ENCODE assay signal across 1 cellular context in genomic region chr7:2523941-2524807, GRCh38.
A peak's percentile ranks its signal among the peaks of the same experiment; 100 is the strongest.
TF ChIP-seq lines count a peak whose summit lies in the region.

No MANE protein-coding gene starts in this region.

TF ChIP-seq in HepG2, 621 proteins besides CTCF, POLR2A, EP300 and RAD21 (continued from another document and continues in another):
- TF ChIP-seq HNF1A (IDR thresholded peaks at IDR 0.05; ENCODE audit: low read depth) (no peak), HNF1A (CRISPR knock-in tag; IDR thresholded peaks at IDR 0.05; ENCODE audit: borderline replicate concordance) (no peak), IKZF4 (CRISPR knock-in tag; IDR thresholded peaks at IDR 0.05; ENCODE audit: borderline replicate concordance, low read depth, not compliant biosample characterization) (no peak), MTA1 (CRISPR knock-in tag; IDR thresholded peaks at IDR 0.05; ENCODE audit: borderline replicate concordance) (0 out of 2 replicates have a peak, but pooled peaks have one; percentile 32), ZNF792 (CRISPR knock-in tag; IDR thresholded peaks at IDR 0.05) (peak; percentile 36; the same call in 1 of the 2 replicates), ZMAT5 (CRISPR knock-in tag; IDR thresholded peaks at IDR 0.05; ENCODE audit: borderline replicate concordance, low read depth) (no peak), NR3C1 (CRISPR knock-in tag; IDR thresholded peaks at IDR 0.05) (no peak), NFIB (CRISPR knock-in tag; IDR thresholded peaks at IDR 0.05; ENCODE audit: borderline replicate concordance) (no peak), ZNF138 (CRISPR knock-in tag; IDR thresholded peaks at IDR 0.05; ENCODE audit: low read depth) (no peak), SP2 (CRISPR knock-in tag; IDR thresholded peaks at IDR 0.05) (no peak), ZBTB44 (CRISPR knock-in tag; IDR thresholded peaks at IDR 0.05) (no peak), POGK (CRISPR knock-in tag; conservative IDR thresholded peaks at IDR 0.05) (no peak), ZNF501 (CRISPR knock-in tag; IDR thresholded peaks at IDR 0.05) (no peak), FOSL1 (CRISPR knock-in tag; IDR thresholded peaks at IDR 0.05; ENCODE audit: borderline replicate concordance) (0 out of 2 replicates have a peak, but pooled peaks have one; percentile 30), FOXA1 (IDR thresholded peaks at IDR 0.05) (no peak), FOXA1 (CRISPR knock-in tag; IDR thresholded peaks at IDR 0.05) (peak; percentile 76), MBNL3 (CRISPR knock-in tag; conservative IDR thresholded peaks at IDR 0.05) (no peak), MEIS2 (CRISPR knock-in tag; IDR thresholded peaks at IDR 0.05) (0 out of 2 replicates have a peak, but pooled peaks have one; percentile 29), HNRNPLL (IDR thresholded peaks at IDR 0.05; ENCODE audit: low read depth, low read length, poor library complexity, severe bottlenecking) (peak; percentile 46), MXI1 (IDR thresholded peaks at IDR 0.05; ENCODE audit: borderline replicate concordance, low read depth, low read length) (no peak), ZNF430 (CRISPR knock-in tag; IDR thresholded peaks at IDR 0.05) (peak; percentile 70; the same call in 1 of the 2 replicates), LBX2 (CRISPR knock-in tag; IDR thresholded peaks at IDR 0.05; ENCODE audit: borderline replicate concordance) (no peak), ZBTB2 (CRISPR knock-in tag; IDR thresholded peaks at IDR 0.05; ENCODE audit: low read depth) (no peak), ZFX (CRISPR knock-in tag; IDR thresholded peaks at IDR 0.05; ENCODE audit: low read depth) (peak; percentile 60), CSRNP1 (CRISPR knock-in tag; IDR thresholded peaks at IDR 0.05) (peak; percentile 24; the same call in 1 of the 2 replicates), KDM3A (CRISPR knock-in tag; IDR thresholded peaks at IDR 0.05; ENCODE audit: low read depth) (no peak), RORA (CRISPR knock-in tag; IDR thresholded peaks at IDR 0.05) (no peak), SP5 (CRISPR knock-in tag; IDR thresholded peaks at IDR 0.05; ENCODE audit: borderline replicate concordance, low read depth) (peak; percentile 37)
- TF ChIP-seq, protein P1, sequence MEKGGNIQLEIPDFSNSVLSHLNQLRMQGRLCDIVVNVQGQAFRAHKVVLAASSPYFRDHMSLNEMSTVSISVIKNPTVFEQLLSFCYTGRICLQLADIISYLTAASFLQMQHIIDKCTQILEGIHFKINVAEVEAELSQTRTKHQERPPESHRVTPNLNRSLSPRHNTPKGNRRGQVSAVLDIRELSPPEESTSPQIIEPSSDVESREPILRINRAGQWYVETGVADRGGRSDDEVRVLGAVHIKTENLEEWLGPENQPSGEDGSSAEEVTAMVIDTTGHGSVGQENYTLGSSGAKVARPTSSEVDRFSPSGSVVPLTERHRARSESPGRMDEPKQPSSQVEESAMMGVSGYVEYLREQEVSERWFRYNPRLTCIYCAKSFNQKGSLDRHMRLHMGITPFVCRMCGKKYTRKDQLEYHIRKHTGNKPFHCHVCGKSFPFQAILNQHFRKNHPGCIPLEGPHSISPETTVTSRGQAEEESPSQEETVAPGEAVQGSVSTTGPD (CRISPR knock-in tag; IDR thresholded peaks at IDR 0.05): peak; percentile 62; the same call in 1 of the 2 replicates
- TF ChIP-seq, protein P2, sequence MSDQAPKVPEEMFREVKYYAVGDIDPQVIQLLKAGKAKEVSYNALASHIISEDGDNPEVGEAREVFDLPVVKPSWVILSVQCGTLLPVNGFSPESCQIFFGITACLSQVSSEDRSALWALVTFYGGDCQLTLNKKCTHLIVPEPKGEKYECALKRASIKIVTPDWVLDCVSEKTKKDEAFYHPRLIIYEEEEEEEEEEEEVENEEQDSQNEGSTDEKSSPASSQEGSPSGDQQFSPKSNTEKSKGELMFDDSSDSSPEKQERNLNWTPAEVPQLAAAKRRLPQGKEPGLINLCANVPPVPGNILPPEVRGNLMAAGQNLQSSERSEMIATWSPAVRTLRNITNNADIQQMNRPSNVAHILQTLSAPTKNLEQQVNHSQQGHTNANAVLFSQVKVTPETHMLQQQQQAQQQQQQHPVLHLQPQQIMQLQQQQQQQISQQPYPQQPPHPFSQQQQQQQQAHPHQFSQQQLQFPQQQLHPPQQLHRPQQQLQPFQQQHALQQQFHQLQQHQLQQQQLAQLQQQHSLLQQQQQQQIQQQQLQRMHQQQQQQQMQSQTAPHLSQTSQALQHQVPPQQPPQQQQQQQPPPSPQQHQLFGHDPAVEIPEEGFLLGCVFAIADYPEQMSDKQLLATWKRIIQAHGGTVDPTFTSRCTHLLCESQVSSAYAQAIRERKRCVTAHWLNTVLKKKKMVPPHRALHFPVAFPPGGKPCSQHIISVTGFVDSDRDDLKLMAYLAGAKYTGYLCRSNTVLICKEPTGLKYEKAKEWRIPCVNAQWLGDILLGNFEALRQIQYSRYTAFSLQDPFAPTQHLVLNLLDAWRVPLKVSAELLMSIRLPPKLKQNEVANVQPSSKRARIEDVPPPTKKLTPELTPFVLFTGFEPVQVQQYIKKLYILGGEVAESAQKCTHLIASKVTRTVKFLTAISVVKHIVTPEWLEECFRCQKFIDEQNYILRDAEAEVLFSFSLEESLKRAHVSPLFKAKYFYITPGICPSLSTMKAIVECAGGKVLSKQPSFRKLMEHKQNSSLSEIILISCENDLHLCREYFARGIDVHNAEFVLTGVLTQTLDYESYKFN (CRISPR knock-in tag; conservative IDR thresholded peaks at IDR 0.05): no peak
- TF ChIP-seq, protein P3, sequence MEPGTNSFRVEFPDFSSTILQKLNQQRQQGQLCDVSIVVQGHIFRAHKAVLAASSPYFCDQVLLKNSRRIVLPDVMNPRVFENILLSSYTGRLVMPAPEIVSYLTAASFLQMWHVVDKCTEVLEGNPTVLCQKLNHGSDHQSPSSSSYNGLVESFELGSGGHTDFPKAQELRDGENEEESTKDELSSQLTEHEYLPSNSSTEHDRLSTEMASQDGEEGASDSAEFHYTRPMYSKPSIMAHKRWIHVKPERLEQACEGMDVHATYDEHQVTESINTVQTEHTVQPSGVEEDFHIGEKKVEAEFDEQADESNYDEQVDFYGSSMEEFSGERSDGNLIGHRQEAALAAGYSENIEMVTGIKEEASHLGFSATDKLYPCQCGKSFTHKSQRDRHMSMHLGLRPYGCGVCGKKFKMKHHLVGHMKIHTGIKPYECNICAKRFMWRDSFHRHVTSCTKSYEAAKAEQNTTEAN (CRISPR knock-in tag; conservative IDR thresholded peaks at IDR 0.05): no peak
- TF ChIP-seq, protein P4, sequence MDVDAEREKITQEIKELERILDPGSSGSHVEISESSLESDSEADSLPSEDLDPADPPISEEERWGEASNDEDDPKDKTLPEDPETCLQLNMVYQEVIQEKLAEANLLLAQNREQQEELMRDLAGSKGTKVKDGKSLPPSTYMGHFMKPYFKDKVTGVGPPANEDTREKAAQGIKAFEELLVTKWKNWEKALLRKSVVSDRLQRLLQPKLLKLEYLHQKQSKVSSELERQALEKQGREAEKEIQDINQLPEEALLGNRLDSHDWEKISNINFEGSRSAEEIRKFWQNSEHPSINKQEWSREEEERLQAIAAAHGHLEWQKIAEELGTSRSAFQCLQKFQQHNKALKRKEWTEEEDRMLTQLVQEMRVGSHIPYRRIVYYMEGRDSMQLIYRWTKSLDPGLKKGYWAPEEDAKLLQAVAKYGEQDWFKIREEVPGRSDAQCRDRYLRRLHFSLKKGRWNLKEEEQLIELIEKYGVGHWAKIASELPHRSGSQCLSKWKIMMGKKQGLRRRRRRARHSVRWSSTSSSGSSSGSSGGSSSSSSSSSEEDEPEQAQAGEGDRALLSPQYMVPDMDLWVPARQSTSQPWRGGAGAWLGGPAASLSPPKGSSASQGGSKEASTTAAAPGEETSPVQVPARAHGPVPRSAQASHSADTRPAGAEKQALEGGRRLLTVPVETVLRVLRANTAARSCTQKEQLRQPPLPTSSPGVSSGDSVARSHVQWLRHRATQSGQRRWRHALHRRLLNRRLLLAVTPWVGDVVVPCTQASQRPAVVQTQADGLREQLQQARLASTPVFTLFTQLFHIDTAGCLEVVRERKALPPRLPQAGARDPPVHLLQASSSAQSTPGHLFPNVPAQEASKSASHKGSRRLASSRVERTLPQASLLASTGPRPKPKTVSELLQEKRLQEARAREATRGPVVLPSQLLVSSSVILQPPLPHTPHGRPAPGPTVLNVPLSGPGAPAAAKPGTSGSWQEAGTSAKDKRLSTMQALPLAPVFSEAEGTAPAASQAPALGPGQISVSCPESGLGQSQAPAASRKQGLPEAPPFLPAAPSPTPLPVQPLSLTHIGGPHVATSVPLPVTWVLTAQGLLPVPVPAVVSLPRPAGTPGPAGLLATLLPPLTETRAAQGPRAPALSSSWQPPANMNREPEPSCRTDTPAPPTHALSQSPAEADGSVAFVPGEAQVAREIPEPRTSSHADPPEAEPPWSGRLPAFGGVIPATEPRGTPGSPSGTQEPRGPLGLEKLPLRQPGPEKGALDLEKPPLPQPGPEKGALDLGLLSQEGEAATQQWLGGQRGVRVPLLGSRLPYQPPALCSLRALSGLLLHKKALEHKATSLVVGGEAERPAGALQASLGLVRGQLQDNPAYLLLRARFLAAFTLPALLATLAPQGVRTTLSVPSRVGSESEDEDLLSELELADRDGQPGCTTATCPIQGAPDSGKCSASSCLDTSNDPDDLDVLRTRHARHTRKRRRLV (CRISPR knock-in tag; IDR thresholded peaks at IDR 0.05): no peak
